Comparison of ENCODE assay signal across 8 cellular contexts in the genomic region with DNA sequence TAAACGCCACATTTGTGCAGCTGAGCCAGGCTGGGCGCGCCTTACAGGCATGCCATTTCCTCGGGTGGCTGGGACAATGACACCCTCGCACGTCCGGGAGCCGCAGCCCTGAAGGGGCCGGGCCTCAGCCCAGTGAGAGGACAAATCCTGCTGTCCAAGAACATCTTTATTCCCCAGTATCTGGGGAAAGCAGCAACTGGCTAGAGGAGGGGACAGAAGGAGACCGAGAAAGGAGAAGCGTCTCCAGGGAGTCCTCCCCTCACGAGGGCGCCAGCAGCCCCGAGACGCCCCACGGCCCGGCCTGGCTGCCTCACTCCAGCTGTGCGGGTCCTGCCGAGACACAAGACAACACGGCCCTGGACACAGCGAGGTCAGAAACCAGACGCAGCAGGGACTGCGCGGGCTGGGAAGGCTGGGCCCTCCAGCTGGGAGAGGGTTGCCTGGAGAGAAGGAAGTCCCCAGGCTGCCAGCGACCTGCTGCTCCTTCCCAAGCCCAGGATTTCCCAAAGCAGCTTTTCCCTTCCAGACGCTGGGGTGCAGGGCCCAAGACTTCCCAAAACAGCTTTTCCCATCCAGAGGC.
DNase-seq lines count a peak whose midpoint lies in the region; ATAC-seq, FAIRE-seq and TF ChIP-seq lines count a peak whose summit lies in the region.

No MANE protein-coding gene starts in this region.

- no peak overlapping the region for H3K27ac Mint-ChIP-seq in progenitor cell of endocrine pancreas

- H3K9me3 Mint-ChIP-seq in progenitor cell of endocrine pancreas (ENCODE audit: low read depth), result no peaks in the 10 kb centered on the region

- ATAC-seq in GM21737 (IDR thresholded peaks at IDR 0.05; ENCODE audit: unreplicated experiment) (peak; percentile 66), heart right ventricle (peak; percentile 89 to 95 (median 93))

- peak; percentile 12 for TF ChIP-seq CTCF in D721Med (IDR thresholded peaks at IDR 0.05; ENCODE audit: insufficient read depth, missing control alignments)
- peak in 6 of 9 donors; percentile 39 to 67 (median 50) for TF ChIP-seq CTCF in heart right ventricle (IDR thresholded peaks at IDR 0.05)
- peak; percentile 30 for TF ChIP-seq CTCF in progenitor cell of endocrine pancreas (IDR thresholded peaks at IDR 0.05; ENCODE audit: unreplicated experiment)

- H3K4me3 Mint-ChIP-seq in progenitor cell of endocrine pancreas (ENCODE audit: low read depth), result no peak overlapping the region

- no peaks in the 10 kb centered on the region for H3K36me3 Mint-ChIP-seq in progenitor cell of endocrine pancreas (ENCODE audit: insufficient read depth)

- peaks cover 1% of the 10 kb centered on the region for H3K4me1 Mint-ChIP-seq in progenitor cell of endocrine pancreas (ENCODE audit: low read depth)

- H3K36me3 ChIP-seq in heart right ventricle, result no peaks in the 10 kb centered on the region

- H3K27me3 ChIP-seq in heart right ventricle, result no peaks in the 10 kb centered on the region

- no peak for FAIRE-seq in D721Med (lab: Jason Lieb, UNC)

- peak overlapping the region in 9 of 10 donors; percentile 13 to 50 (median 39) for H3K4me3 ChIP-seq in heart right ventricle

- intact Hi-C loops in heart right ventricle (cut with DNase I), result loop anchor here in 8 of 10 donors (2.0 to 10.0 kb wide), 6 partner anchors 29 to 136 kb away; a partner anchor contains a TSS

- peaks cover 13 to 67% (median 17%) of the 10 kb centered on the region in 9 donors for H3K4me1 ChIP-seq in heart right ventricle

- no peaks in the 10 kb centered on the region for H3K9me3 ChIP-seq in heart right ventricle

- DNase-seq in D721Med (ENCODE audit: insufficient read length, low spot score) (no peak), NCI-H2227 (lab: John Stamatoyannopoulos, UW; ENCODE audit: unreplicated experiment) (peak; percentile 12), heart right ventricle (peak; percentile 87), progenitor cell of endocrine pancreas (ENCODE audit: low spot score, unreplicated experiment) (peak; percentile 22), NCI-H345 treated with DMSO at 0.1 percent for 48 hours (lab: John Stamatoyannopoulos, UW; ENCODE audit: unreplicated experiment) (no peak), NK-92 (lab: John Stamatoyannopoulos, UW; ENCODE audit: unreplicated experiment) (no peak)
- peak; percentile 57 for DNase-seq in activated naive CD4-positive, alpha-beta T cell treated with anti-CD3 and anti-CD28 coated beads, Interleukin-2, amount 50 U/mL, for 16 hours

- 12% methylated on average over 26 of the region's 26 CpGs for WGBS in heart right ventricle, 2 donors

- H3K27ac ChIP-seq in heart right ventricle, result peak overlapping the region; percentile 5 to 94 (median 72)

- peaks cover 15% of the 10 kb centered on the region for H3K27me3 Mint-ChIP-seq in progenitor cell of endocrine pancreas

Comparison
In these comparisons a context has a peak if more than half of its experiments do, and no peak if none do; other contexts are left out.
1. DNase-seq: peak in NCI-H2227 (single experiment), activated naive CD4-positive, alpha-beta T cell treated with anti-CD3 and anti-CD28 coated beads, Interleukin-2, amount 50 U/mL, for 16 hours (single experiment), heart right ventricle (2 of 2) and progenitor cell of endocrine pancreas (single experiment); none in D721Med (single experiment), NCI-H345 treated with DMSO at 0.1 percent for 48 hours (single experiment) and NK-92 (single experiment).
2. Peak in every context shown above with its lines, with median percentiles within 50 percentile points of each other: CTCF ChIP-seq.